ENCODE assay signal across 8 cellular contexts in genomic region chr16:23510154-23510914, GRCh38. TPM values are rescaled to one million over a fixed set of nuclear protein-coding genes. Genes with fewer than 3 reads are reported as not detected.
DNase-seq lines count a peak whose midpoint lies in the region; ATAC-seq and TF ChIP-seq lines count a peak whose summit lies in the region.

Gene GGA2 (minus strand): TSS chr16:23510494. CDS start chr16:23510411, 83 bp downstream.

- peak within 1 kb of the TSS; percentile 66 for H3K27ac Mint-ChIP-seq in chondrocyte (ENCODE audit: unreplicated experiment)

- peak; percentile 91 for DNase-seq in AG08395 (ENCODE audit: low spot score)
- peak; percentile 72 for DNase-seq in NCI-H460 (ENCODE audit: extremely low read depth, low read depth)
- DNase-seq in activated CD4-positive, alpha-beta T cell treated with anti-CD3 and anti-CD28 coated beads for 24 hours (ENCODE audit: low read depth in 2 of 2) = peak; percentile 63 to 73
- peak; percentile 73 for DNase-seq in chondrocyte (ENCODE audit: low spot score)
- peak; percentile 80 for DNase-seq in kidney tubule cell (ENCODE audit: low spot score)
- peak; percentile 64 to 75 for DNase-seq in stimulated activated CD4-positive, alpha-beta T cell treated with anti-CD3 and anti-CD28 coated beads, Interleukin-15, amount 100 ng/mL, for 48 hours (ENCODE audit: low read depth in 2 of 2)

- H3K4me1 Mint-ChIP-seq in chondrocyte (ENCODE audit: low read depth) = peaks cover 37% of the 10 kb centered on the region

- no peaks in the 10 kb centered on the region for H3K27me3 Mint-ChIP-seq in chondrocyte (ENCODE audit: low read depth)

- H3K9me3 Mint-ChIP-seq in chondrocyte (ENCODE audit: low read depth) = no peaks in the 10 kb centered on the region

- ATAC-seq in GM18909 (IDR thresholded peaks at IDR 0.05; ENCODE audit: poor library complexity, unreplicated experiment) (peak; percentile 81), HG03175 (IDR thresholded peaks at IDR 0.05; ENCODE audit: unreplicated experiment) (peak; percentile 75)

- TF ChIP-seq CTCF in chondrocyte (IDR thresholded peaks at IDR 0.05) = no peak

- H3K36me3 Mint-ChIP-seq in chondrocyte (ENCODE audit: low read depth) = peaks cover 3% of the 10 kb centered on the region

- peak within 1 kb of the TSS; percentile 78 for H3K4me3 Mint-ChIP-seq in chondrocyte (ENCODE audit: unreplicated experiment)

RNA-seq across cellular contexts. Expression of gene GGA2, which starts in this region (rescaled TPM):
- total RNA-seq in NCI-H460 (2014; rRNA removed; shearing (Covaris generic)) = 17.1 and 17.5 TPM in 2 replicates
- 67.6 and 68.0 TPM in 2 replicates for polyA plus RNA-seq in NCI-H460 (2014; cell fraction: nucleus; rRNA removed)
- total RNA-seq in chondrocyte = 37.2 to 43.0 TPM (median 40.4 TPM) in 3 replicates

Comparison
In these comparisons a context has a peak if more than half of its experiments do, and no peak if none do; other contexts are left out.
1. Peak in every context shown above with its lines: DNase-seq and ATAC-seq.